Comparison of ENCODE assay signal across 30 cellular contexts in the genomic region with DNA sequence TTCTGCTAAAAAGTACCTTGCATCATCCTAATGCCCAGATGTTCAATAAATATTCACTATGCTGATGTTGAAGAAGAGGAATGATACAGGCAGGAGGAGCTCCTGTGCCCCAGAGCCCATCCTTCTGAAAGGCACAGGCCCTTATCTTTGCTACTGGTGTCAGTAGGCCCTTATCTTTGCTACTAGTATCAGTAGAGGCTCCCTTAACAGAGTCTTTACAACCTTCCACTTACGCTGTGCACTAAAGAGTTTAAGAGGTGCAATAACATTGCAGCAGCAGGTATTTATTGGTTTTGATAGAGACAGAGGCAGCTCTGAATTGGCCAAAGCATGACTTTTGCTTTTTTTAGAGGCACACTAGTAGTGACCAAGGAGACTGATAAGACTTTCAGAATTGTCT.
"Had no signal": no experiment of that assay in that cellular context is flagged by ENCODE, and none has a peak within 500 bp of the region (broad histone marks: within the 10 kb centered on the region; RNA-seq: fewer than 3 reads in every experiment).

No MANE protein-coding gene starts in this region.

- H3K79me2 ChIP-seq: parathyroid adenoma had no signal

- H2AFZ ChIP-seq: parathyroid adenoma had no signal

- H3K36me3 ChIP-seq: neutrophil, ovary, right lobe of liver, sigmoid colon, spleen, suprapubic skin, tibial artery, transverse colon, upper lobe of right lung, uterus had no signal

- ATAC-seq: naive thymus-derived CD8-positive, alpha-beta T cell; natural killer cell treated with Interleukin-12 subunit alpha and Interleukin-12 subunit beta and Interleukin-15 and Interleukin-18, amount 100 ng/mL, for 72 hours; psoas muscle; right cardiac atrium; right lobe of liver; stimulated activated memory B cell treated with anti-CD40 and anti-IgM and Interleukin-4, amounts not matched to agents 10 μg/mL and 1 μg/mL and 100 μg/mL, for 72 hours; stimulated activated naive CD8-positive, alpha-beta T cell treated with anti-CD3 and anti-CD28 coated beads, Interleukin-15, amount 100 ng/mL, for 72 hours; stimulated activated naive CD8-positive, alpha-beta T cell treated with anti-CD3 and anti-CD28 coated beads, Interleukin-15, Interleukin-2, amounts not matched to agents 100 U/mL and 50 U/mL, for 24 hours; upper lobe of right lung had no signal

- H3K4me1 ChIP-seq: parathyroid adenoma, psoas muscle, right lobe of liver, sigmoid colon, spleen, suprapubic skin, testis, tibial artery, transverse colon, upper lobe of right lung, uterus had no signal

- H3K27me3 ChIP-seq: neutrophil, ovary, right lobe of liver, sigmoid colon, spleen, suprapubic skin, testis, tibial artery, transverse colon, upper lobe of right lung, uterus had no signal

- DNase-seq: naive thymus-derived CD8-positive, alpha-beta T cell; nephron progenitor cell; nucleus accumbens; ovary; posterior cingulate gyrus; psoas muscle; right cardiac atrium; right lobe of liver; sigmoid colon; spleen; stimulated activated CD4-positive, alpha-beta T cell treated with anti-CD3 and anti-CD28 coated beads, Interleukin-12 subunit alpha, Interleukin-12 subunit beta, amount 100 ng/mL, for 4 hours; stimulated activated CD4-positive, alpha-beta T cell treated with anti-CD3 and anti-CD28 coated beads, Interleukin-1b, Interleukin-23, amount 100 ng/mL, for 48 hours; stimulated activated CD4-positive, alpha-beta T cell treated with anti-CD3 and anti-CD28 coated beads, Interleukin-4, amount 100 ng/mL, for 1 hour; stimulated activated CD4-positive, alpha-beta T cell treated with anti-CD3 and anti-CD28 coated beads, Interleukin-4, amount 100 ng/mL, for 4 hours; stimulated activated CD8-positive, alpha-beta memory T cell treated with anti-CD3 and anti-CD28 coated beads, Interleukin-4, amount 100 ng/mL, for 48 hours; stimulated activated naive CD4-positive, alpha-beta T cell; stimulated activated naive CD8-positive, alpha-beta T cell treated with anti-CD3 and anti-CD28 coated beads, Interleukin-15, amount 100 ng/mL, for 72 hours; stimulated activated naive CD8-positive, alpha-beta T cell treated with anti-CD3 and anti-CD28 coated beads, Interleukin-15, Interleukin-2, amounts not matched to agents 100 U/mL and 50 U/mL, for 24 hours; substantia nigra; testis; tibial artery; transverse colon; upper lobe of right lung; uterus had no signal

- H3K9me3 ChIP-seq: neutrophil, ovary, psoas muscle, right lobe of liver, sigmoid colon, spleen, suprapubic skin, testis, tibial artery, transverse colon, upper lobe of right lung, uterus had no signal

- H3K27ac ChIP-seq: neutrophil, ovary, parathyroid adenoma, psoas muscle, right lobe of liver, sigmoid colon, spleen, suprapubic skin, testis, tibial artery, transverse colon, upper lobe of right lung, uterus had no signal

- H3K4me2 ChIP-seq: smooth muscle cell had no signal

- H3K4me3 ChIP-seq: ovary, psoas muscle, right lobe of liver, sigmoid colon, smooth muscle cell, spleen, suprapubic skin, testis, tibial artery, transverse colon, upper lobe of right lung, uterus had no signal
